ENCODE assay signal across 8 cellular contexts in genomic region chr19:12825259-12826131, GRCh38. TPM values are rescaled to one million over a fixed set of nuclear protein-coding genes. Genes with fewer than 3 reads are reported as not detected.
DNase-seq lines count a peak whose midpoint lies in the region; ATAC-seq and TF ChIP-seq lines count a peak whose summit lies in the region.
"Had no signal": no experiment of that assay in that cellular context is flagged by ENCODE, and none has a peak within 500 bp of the region (broad histone marks: within the 10 kb centered on the region; RNA-seq: fewer than 3 reads in every experiment).

No MANE protein-coding gene starts in this region.

- no peak for TF ChIP-seq EP300 in Ishikawa (IDR thresholded peaks at IDR 0.05; ENCODE audit: borderline replicate concordance)

- no peak for ATAC-seq in body of pancreas
- ATAC-seq in GM21717 (IDR thresholded peaks at IDR 0.05; ENCODE audit: unreplicated experiment) = no peak

- TF ChIP-seq POLR2A in body of pancreas (IDR thresholded peaks at IDR 0.05) = no peak

- H3K27me3 Mint-ChIP-seq in nephron (ENCODE audit: low read depth) = peaks cover 58% of the 10 kb centered on the region

- WGBS in body of pancreas, 2 donors = 5 to 7% methylated on average over 21 to 46 of the region's 46 CpGs

- peaks cover 0 to 7% of the 10 kb centered on the region in 2 donors for H3K27me3 ChIP-seq in body of pancreas

- no peak overlapping the region for H3K4me3 ChIP-seq in body of pancreas
- H3K4me3 ChIP-seq: pancreas had no signal

- H3K36me3 Mint-ChIP-seq in nephron (ENCODE audit: low read depth) = no peaks in the 10 kb centered on the region

- no peak overlapping the region for H3K27ac Mint-ChIP-seq in nephron

- no peaks in the 10 kb centered on the region for H3K36me3 ChIP-seq in body of pancreas (replicated peaks in 1 of 2; ENCODE audit: insufficient read depth in 1 of 2, low read depth in 2 of 2)
- H3K36me3 ChIP-seq: pancreas had no signal

- H3K9me3 ChIP-seq in body of pancreas = no peaks in the 10 kb centered on the region
- H3K9me3 ChIP-seq: pancreas had no signal

- DNase-seq in EL (peak; percentile 29), body of pancreas (peak in 1 of 4 donors; percentile 39), kidney glomerular epithelial cell (lab: John Stamatoyannopoulos, UW) (no peak)
- DNase-seq in stimulated activated CD4-positive, alpha-beta T cell treated with anti-CD3 and anti-CD28 coated beads, Interleukin-4, amount 100 ng/mL, for 4 hours = no peak

- intact Hi-C loops in body of pancreas (cut with DNase I) = no loop called here

- peak overlapping the region in 1 of 3 experiments; percentile 43 for H3K4me3 Mint-ChIP-seq in nephron

- peak; percentile 36; the same call in 1 of the 2 replicates for TF ChIP-seq RAD21 in Ishikawa (IDR thresholded peaks at IDR 0.05; ENCODE audit: low read depth)

- no peaks in the 10 kb centered on the region for H3K4me1 Mint-ChIP-seq in nephron

- H3K9me3 Mint-ChIP-seq in nephron = no peaks in the 10 kb centered on the region

- H3K4me1 ChIP-seq in body of pancreas = peaks cover 16% of the 10 kb centered on the region

- H3K27ac ChIP-seq in body of pancreas = no peak overlapping the region
- H3K27ac ChIP-seq: pancreas had no signal

- TF ChIP-seq CTCF in body of pancreas (IDR thresholded peaks at IDR 0.05) (peak in 6 of 7 experiments; percentile 7 to 24 (median 16)), nephron (IDR thresholded peaks at IDR 0.05; ENCODE audit: unreplicated experiment in 3 of 3) (peak; percentile 25 to 57 (median 35))

TF ChIP-seq in Ishikawa, 13 proteins besides CTCF, POLR2A, EP300 and RAD21:
- TF ChIP-seq EGR1 (IDR thresholded peaks at IDR 0.05) (no peak), TEAD4 (IDR thresholded peaks at IDR 0.05) (no peak), ZBTB7A (IDR thresholded peaks at IDR 0.05; ENCODE audit: low read depth) (peak; percentile 97), MAX (IDR thresholded peaks at IDR 0.05) (peak; percentile 93), USF1 (IDR thresholded peaks at IDR 0.05) (peak; percentile 44; the same call in 1 of the 2 replicates), FOXM1 (IDR thresholded peaks at IDR 0.05; ENCODE audit: borderline replicate concordance, low read depth) (no peak)

RNA-seq across cellular contexts. Expression of gene RTBDN, which starts 8.9 kb away (rescaled TPM):
- under 1 TPM in 1 of 2 donors, not detected in 1; 0.52 TPM for total RNA-seq in body of pancreas

RNA-seq across cellular contexts. Expression of gene MAST1, which starts 12.8 kb away (rescaled TPM):
- total RNA-seq in body of pancreas = under 1 TPM in 1 of 2 donors, not detected in 1; 0.26 TPM

RNA-seq across cellular contexts. Expression of gene RNASEH2A, which starts 19.1 kb away (rescaled TPM):
- total RNA-seq in body of pancreas = 1 to 10 TPM; 1.3 to 6.5 TPM

RNA-seq across cellular contexts. Expression of gene THSD8, which starts 23.6 kb away (rescaled TPM):
- total RNA-seq in body of pancreas = not detected

RNA-seq across cellular contexts. Expression of gene PRDX2, which starts 23.9 kb away (rescaled TPM):
- total RNA-seq in body of pancreas = 100 to 1,000 TPM; 105 to 146 TPM
